24 cellular contexts compared by ENCODE assay signal in genomic region chr4:171834640-171835039, GRCh38. TPM values are rescaled to one million over a fixed set of nuclear protein-coding genes. Genes with fewer than 3 reads are reported as not detected.
"Had no signal": no experiment of that assay in that cellular context is flagged by ENCODE, and none has a peak within 500 bp of the region (broad histone marks: within the 10 kb centered on the region; RNA-seq: fewer than 3 reads in every experiment).

No MANE protein-coding gene starts in this region.

- H3K9me3 Mint-ChIP-seq: type B pancreatic cell had no signal

- H3K27me3 ChIP-seq: heart right ventricle, ovary, right atrium auricular region, sigmoid colon, stomach, thyroid gland had no signal

- H3K4me3 Mint-ChIP-seq: naive thymus-derived CD8-positive, alpha-beta T cell; type B pancreatic cell had no signal

- H3K9me3 ChIP-seq: heart right ventricle, mucosa of descending colon, ovary, right atrium auricular region, sigmoid colon, stomach, thyroid gland had no signal

- DNase-seq: cortex of kidney; dorsolateral prefrontal cortex; effector CD8-positive, alpha-beta T cell; foreskin melanocyte; heart right ventricle; hypothalamus; mucosa of descending colon; naive thymus-derived CD8-positive, alpha-beta T cell; nucleus accumbens; ovary; sigmoid colon; stimulated activated CD4-positive, alpha-beta T cell treated with anti-CD3 and anti-CD28 coated beads, Interleukin-2, amount 100 ng/mL, for 24 hours; stimulated activated CD4-positive, alpha-beta T cell treated with anti-CD3 and anti-CD28 coated beads, Interleukin-4, amount 100 ng/mL, for 4 hours; stimulated activated naive CD4-positive, alpha-beta T cell; stomach; substantia nigra; thyroid gland had no signal

- FAIRE-seq: urothelium cell line had no signal

- H3K4me1 ChIP-seq: heart right ventricle, right atrium auricular region, sigmoid colon, stomach, thyroid gland had no signal

- H3K36me3 Mint-ChIP-seq: naive thymus-derived CD8-positive, alpha-beta T cell; type B pancreatic cell had no signal

- H3K27ac ChIP-seq: dorsolateral prefrontal cortex, heart right ventricle, ovary, right atrium auricular region, sigmoid colon, skin epidermis, stomach, thyroid gland had no signal

- H3K27ac Mint-ChIP-seq: naive thymus-derived CD8-positive, alpha-beta T cell; type B pancreatic cell had no signal

- H3K36me3 ChIP-seq: heart right ventricle, ovary, right atrium auricular region, sigmoid colon, stomach, thyroid gland had no signal

- H3K4me1 Mint-ChIP-seq: naive thymus-derived CD8-positive, alpha-beta T cell had no signal

- ATAC-seq: heart right ventricle; left lobe of liver; mucosa of descending colon; naive thymus-derived CD8-positive, alpha-beta T cell had no signal

- H3K4me3 ChIP-seq: dorsolateral prefrontal cortex, heart right ventricle, mucosa of descending colon, ovary, right atrium auricular region, sigmoid colon, skin epidermis, stomach, thyroid gland had no signal

- H3K27me3 Mint-ChIP-seq: naive thymus-derived CD8-positive, alpha-beta T cell; type B pancreatic cell had no signal

RNA-seq across cellular contexts. Expression of gene GALNTL6, which starts 21.4 kb away (rescaled TPM):
- total RNA-seq: left lobe of liver; naive thymus-derived CD8-positive, alpha-beta T cell; posterior vena cava; thyroid gland had no signal
- polyA plus RNA-seq: esophagus; naive thymus-derived CD8-positive, alpha-beta T cell; ovary had no signal
